1 cellular context compared by ENCODE assay signal in genomic region chr6:7124114-7124513, GRCh38.
TF ChIP-seq lines count a peak whose summit lies in the region.

No MANE protein-coding gene starts in this region.

TF ChIP-seq in K562, 482 proteins besides CTCF, POLR2A, EP300 and RAD21 (continued from another document):
- TF ChIP-seq PRDM10 (IDR thresholded peaks at IDR 0.05; ENCODE audit: partially characterized antibody) = peak; percentile 13
- TF ChIP-seq MEIS2 (IDR thresholded peaks at IDR 0.05; ENCODE audit: partially characterized antibody) = peak; percentile 33
- no peak for TF ChIP-seq ATF4 (CRISPR knock-in tag; IDR thresholded peaks at IDR 0.05)
